Comparison of ENCODE assay signal across 15 cellular contexts in genomic region chr12:27686147-27686546, GRCh38. TPM values are rescaled to one million over a fixed set of nuclear protein-coding genes. Genes with fewer than 3 reads are reported as not detected.
DNase-seq lines count a peak whose midpoint lies in the region; ATAC-seq and TF ChIP-seq lines count a peak whose summit lies in the region.
"Had no signal": no experiment of that assay in that cellular context is flagged by ENCODE, and none has a peak within 500 bp of the region (broad histone marks: within the 10 kb centered on the region; RNA-seq: fewer than 3 reads in every experiment).

No MANE protein-coding gene starts in this region.

- peak; percentile 21 for DNase-seq in LoVo (ENCODE audit: low spot score)
- no peak for DNase-seq in left colon
- no peak for DNase-seq in stomach
- DNase-seq in NCI-H2081 (lab: John Stamatoyannopoulos, UW) = no peak
- no peak for DNase-seq in COLO668 (lab: John Stamatoyannopoulos, UW; ENCODE audit: unreplicated experiment)
- DNase-seq: 8988T; C1 segment of cervical spinal cord; Caco-2; CD4-positive, alpha-beta memory T cell; DMS153; DND-41; GOT3; HFFc6 had no signal

- peaks cover 0 to 14% (median 3%) of the 10 kb centered on the region in 4 donors for H3K4me1 ChIP-seq in stomach

- H3K27me3 ChIP-seq in stomach = no peaks in the 10 kb centered on the region

- H3K27ac ChIP-seq in stomach = peak overlapping the region in 4 of 5 donors; percentile 32 to 73 (median 55)

- no peak overlapping the region for H3K4me3 ChIP-seq in stomach
- H3K4me3 ChIP-seq: HAP-1 had no signal

- ATAC-seq in left colon (peak; percentile 69), HG02571 (IDR thresholded peaks at IDR 0.05; ENCODE audit: unreplicated experiment) (no peak)

- intact Hi-C loops in left colon (cut with DNase I, micrococcal nuclease) (no loop called here), stomach (cut with DNase I; ENCODE audit: low total_unique reads) (no loop called here)

- TF ChIP-seq EP300 in stomach (IDR thresholded peaks at IDR 0.05) = no peak

- H3K36me3 ChIP-seq in stomach = peaks cover 17 to 83% (median 78%) of the 10 kb centered on the region in 4 donors
- H3K36me3 ChIP-seq: HAP-1 had no signal

- no peaks in the 10 kb centered on the region for H3K9me3 ChIP-seq in stomach
- H3K9me3 ChIP-seq: Caco-2, HAP-1 had no signal

- TF ChIP-seq CTCF in stomach (IDR thresholded peaks at IDR 0.05) = no peak

- TF ChIP-seq POLR2A in stomach (IDR thresholded peaks at IDR 0.05) = no peak

RNA-seq across cellular contexts. Expression of gene REP15, which starts 10.1 kb away (rescaled TPM):
- total RNA-seq in left colon (10 to 100 TPM; 53.9 to 59.1 TPM), stomach (10 to 100 TPM in 3 of 5 donors, 1 to 10 TPM in 2; 4.1 to 38.2 (median 11.2) TPM)
- 100 to 1,000 TPM in 1 of 3 donors, 1 to 10 TPM in 2; 3.0 to 115 (median 9.8) TPM for polyA plus RNA-seq in stomach
- total RNA-seq: CD4-positive, alpha-beta memory T cell had no signal

RNA-seq across cellular contexts. Expression of gene MRPS35, which starts 24.5 kb away (rescaled TPM):
- total RNA-seq in left colon = 10 to 100 TPM; 59.1 to 72.2 TPM
- total RNA-seq in stomach = 10 to 100 TPM in 3 of 5 donors, 1 to 10 TPM in 2; 9.8 to 71.6 (median 15.6) TPM
- polyA plus RNA-seq in stomach = 10 to 100 TPM; 28.9 to 61.4 (median 42.8) TPM
